Comparison of ENCODE assay signal across 20 cellular contexts in the genomic region with DNA sequence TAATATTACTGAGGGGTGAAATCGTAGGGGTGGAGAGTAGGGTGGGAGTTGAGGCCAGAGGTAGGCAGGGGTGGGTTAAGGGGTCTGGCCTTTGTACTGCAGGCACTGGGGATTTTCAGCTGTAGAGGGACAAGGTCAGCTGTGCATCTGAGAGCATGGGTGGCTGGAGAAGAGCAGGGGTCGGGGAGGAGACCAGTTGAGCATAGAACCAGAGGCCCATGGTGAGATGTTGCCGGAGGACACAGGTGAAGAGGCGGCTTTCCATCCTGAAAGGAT. TPM values are rescaled to one million over a fixed set of nuclear protein-coding genes. Genes with fewer than 3 reads are reported as not detected.
A peak's percentile ranks its signal among the peaks of the same experiment; 100 is the strongest.
DNase-seq lines count a peak whose midpoint lies in the region; ATAC-seq and TF ChIP-seq lines count a peak whose summit lies in the region.
"Had no signal": no experiment of that assay in that cellular context is flagged by ENCODE, and none has a peak within 500 bp of the region (broad histone marks: within the 10 kb centered on the region; RNA-seq: fewer than 3 reads in every experiment).

No MANE protein-coding gene starts in this region.

- intact Hi-C loops in heart left ventricle (cut with DNase I) (loop anchor here in 4 of 10 donors (10.0 kb wide), 3 partner anchors 305 to 555 kb away; no protein-coding TSS in a partner anchor), left cardiac atrium (cut with DNase I) (no loop called here), lower lobe of right lung (cut with DNase I) (loop anchor here (10.0 kb wide), 1 partner anchor 185 kb away; no protein-coding TSS in a partner anchor), spleen (cut with DNase I; ENCODE audit: low total_unique reads) (loop anchor here (10.0 kb wide), 1 partner anchor 425 kb away; no protein-coding TSS in a partner anchor)

- H3K36me3 ChIP-seq in heart left ventricle (peaks cover 0 to 8% (median 0%) of the 10 kb centered on the region in 9 donors), lower lobe of right lung (no peaks in the 10 kb centered on the region), spleen (no peaks in the 10 kb centered on the region)
- H3K36me3 ChIP-seq: BE2C had no signal

- no peak for TF ChIP-seq CTCF in heart left ventricle (IDR thresholded peaks at IDR 0.05)
- TF ChIP-seq CTCF in chondrocyte (IDR thresholded peaks at IDR 0.05): no peak
- no peak for TF ChIP-seq CTCF in lower lobe of right lung (IDR thresholded peaks at IDR 0.05)
- TF ChIP-seq CTCF in spleen (IDR thresholded peaks at IDR 0.05 in 8 of 11, conservative IDR thresholded peaks at IDR 0.05 in 3 of 11): no peak

- H3K27ac ChIP-seq in heart left ventricle (peak overlapping the region; percentile 47 to 98 (median 91)), lower lobe of right lung (no peak overlapping the region), spleen (no peak overlapping the region)
- H3K27ac ChIP-seq: KMS-11 had no signal

- H3K4me1 ChIP-seq in heart left ventricle: peaks cover 0 to 55% (median 29%) of the 10 kb centered on the region in 12 donors
- peaks cover 43% of the 10 kb centered on the region for H3K4me1 ChIP-seq in lower lobe of right lung
- H3K4me1 ChIP-seq in spleen: peaks cover 0 to 14% (median 3%) of the 10 kb centered on the region in 6 donors
- H3K4me1 ChIP-seq: BE2C had no signal

- ATAC-seq in heart left ventricle: no peak
- no peak for ATAC-seq in left cardiac atrium
- no peak for ATAC-seq in lower lobe of right lung
- no peak for ATAC-seq in HG03175 (IDR thresholded peaks at IDR 0.05; ENCODE audit: unreplicated experiment)
- ATAC-seq in HG03280 (IDR thresholded peaks at IDR 0.05; ENCODE audit: unreplicated experiment): no peak
- ATAC-seq: GM12878 had no signal

- peaks cover 3% of the 10 kb centered on the region for H3K9me3 Mint-ChIP-seq in chondrocyte (ENCODE audit: low read depth)

- H3K36me3 Mint-ChIP-seq in chondrocyte (ENCODE audit: low read depth): peaks cover 4% of the 10 kb centered on the region

- H3K9me3 ChIP-seq in heart left ventricle (peaks cover 0 to 14% (median 0%) of the 10 kb centered on the region in 12 donors), lower lobe of right lung (no peaks in the 10 kb centered on the region), spleen (peaks cover 0 to 13% (median 8%) of the 10 kb centered on the region in 8 donors)
- H3K9me3 ChIP-seq: BE2C had no signal

- DNase-seq in heart left ventricle (peak in 1 of 5 donors; percentile 27), left cardiac atrium (no peak), chondrocyte (ENCODE audit: low spot score) (peak; percentile 35), lower lobe of right lung (peak; percentile 6), spleen (peak; percentile 16), cerebellar cortex (ENCODE audit: low spot score) (no peak)
- DNase-seq: BE2C; CD4-positive, CD25-positive, alpha-beta regulatory T cell; COR-L47; DMS153; GF-D8; NCI-H1417 treated with DMSO at 0.1 percent for 48 hours; NCI-H187 treated with DMSO at 0.1 percent for 48 hours; NCI-H2227 treated with DMSO at 0.1 percent for 48 hours; NCI-H510A treated with DMSO at 0.1 percent for 48 hours; NCI-H774 had no signal

- H3K27me3 Mint-ChIP-seq in chondrocyte (ENCODE audit: low read depth): no peaks in the 10 kb centered on the region

- H3K4me3 ChIP-seq in heart left ventricle (peak overlapping the region in 7 of 12 donors; percentile 0 to 17 (median 12)), lower lobe of right lung (no peak overlapping the region), spleen (no peak overlapping the region)
- H3K4me3 ChIP-seq: GM12878 had no signal

- TF ChIP-seq POLR2A in heart left ventricle (IDR thresholded peaks at IDR 0.05) (no peak), spleen (IDR thresholded peaks at IDR 0.05) (no peak)

- no peak overlapping the region for H3K4me3 Mint-ChIP-seq in chondrocyte (ENCODE audit: unreplicated experiment)
- H3K4me3 Mint-ChIP-seq: CD4-positive, CD25-positive, alpha-beta regulatory T cell had no signal

- WGBS in heart left ventricle, 4 donors: 59 to 80% (median 76%) methylated on average over 4 of the region's 4 CpGs
- WGBS in spleen, 5 donors: 81 to 89% (median 83%) methylated on average over 4 of the region's 4 CpGs

- H3K4me1 Mint-ChIP-seq in chondrocyte (ENCODE audit: low read depth): peaks cover 53% of the 10 kb centered on the region
- H3K4me1 Mint-ChIP-seq: CD4-positive, CD25-positive, alpha-beta regulatory T cell had no signal

- H3K27ac Mint-ChIP-seq in chondrocyte (ENCODE audit: unreplicated experiment): peak overlapping the region; percentile 99
- H3K27ac Mint-ChIP-seq: CD4-positive, CD25-positive, alpha-beta regulatory T cell had no signal

- H3K27me3 ChIP-seq in heart left ventricle: no peaks in the 10 kb centered on the region
- H3K27me3 ChIP-seq in lower lobe of right lung (ENCODE audit: low read depth): no peaks in the 10 kb centered on the region
- H3K27me3 ChIP-seq in spleen (replicated peaks in 1 of 7): peaks cover 0 to 40% (median 0%) of the 10 kb centered on the region in 7 donors
- H3K27me3 ChIP-seq: BE2C had no signal

RNA-seq across cellular contexts. Expression of a gene that starts 12.1 kb away (rescaled TPM):
- 10 to 100 TPM in 7 of 9 donors, 1 to 10 TPM in 2; 8.1 to 15.8 (median 12.6) TPM for total RNA-seq in heart left ventricle
- polyA plus RNA-seq in heart left ventricle: 1 to 10 TPM; 5.9 to 6.9 TPM
- total RNA-seq in left cardiac atrium: 1 to 10 TPM; 6.5 to 8.1 TPM
- total RNA-seq in chondrocyte: 27.9 to 42.7 TPM (median 29.8 TPM) in 3 replicates
- total RNA-seq in lower lobe of right lung: 51.8 TPM
- 10 to 100 TPM in 2 of 7 donors, 1 to 10 TPM in 5; 4.3 to 12.7 (median 8.0) TPM for total RNA-seq in spleen
- 10 to 100 TPM in 2 of 3 donors, 1 to 10 TPM in 1; 8.2 to 13.1 (median 11.4) TPM for polyA plus RNA-seq in spleen

Comparison
In these comparisons a context has a peak if more than half of its experiments do, and no peak if none do; other contexts are left out.
1. DNase-seq: peak in chondrocyte (single experiment), lower lobe of right lung (single experiment) and spleen (single experiment); none in left cardiac atrium (single experiment) and cerebellar cortex (single experiment).
2. H3K27ac ChIP-seq: peak in heart left ventricle (12 of 12); none in lower lobe of right lung (single experiment) and spleen (0 of 8).
3. H3K4me3 ChIP-seq: peak in heart left ventricle (7 of 12); none in lower lobe of right lung (single experiment) and spleen (0 of 8).
4. intact Hi-C loops: an anchor here in lower lobe of right lung (10.0 kb wide) and spleen (10.0 kb wide); none called in left cardiac atrium.